ENCODE assay signal across 8 cellular contexts in the genomic region with DNA sequence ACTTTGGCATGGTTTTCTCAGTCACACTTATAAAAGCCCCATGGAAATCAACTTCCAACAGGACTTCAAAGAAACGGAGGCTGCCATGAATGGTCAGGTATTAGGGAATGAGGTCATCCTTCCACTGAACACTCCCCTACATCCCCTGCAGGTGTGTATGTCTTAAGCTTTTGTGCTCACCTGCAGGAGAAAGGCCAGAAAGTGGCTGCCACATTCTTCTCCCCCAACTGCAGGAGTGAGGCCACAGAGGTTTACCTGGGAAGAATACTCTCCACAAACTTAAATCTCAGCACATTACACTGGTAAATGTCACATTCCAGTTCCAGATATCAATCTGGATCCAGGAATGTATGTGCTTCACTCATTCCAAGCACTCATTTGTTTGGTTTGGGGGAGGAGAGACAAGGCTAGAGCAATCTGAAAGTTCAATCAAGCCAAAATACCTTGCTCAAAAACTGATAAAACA. TPM values are rescaled to one million over a fixed set of nuclear protein-coding genes. Genes with fewer than 3 reads are reported as not detected.
A peak's percentile ranks its signal among the peaks of the same experiment; 100 is the strongest.
DNase-seq lines count a peak whose midpoint lies in the region; ATAC-seq and TF ChIP-seq lines count a peak whose summit lies in the region.

No MANE protein-coding gene starts in this region.

- TF ChIP-seq CTCF in 22Rv1 (IDR thresholded peaks at IDR 0.05) (no peak), HCT116 (IDR thresholded peaks at IDR 0.05 in 2 of 3, conservative IDR thresholded peaks at IDR 0.05 in 1 of 3; ENCODE audit: borderline replicate concordance in 1 of 3, insufficient read depth in 1 of 3, low read depth in 2 of 3, low read length in 2 of 3) (no peak), lower lobe of right lung (IDR thresholded peaks at IDR 0.05) (no peak), esophagus squamous epithelium (IDR thresholded peaks at IDR 0.05) (no peak)

- peak overlapping the region; percentile 71 for H3K4me2 ChIP-seq in HCT116 (ENCODE audit: low read length)

- peak overlapping the region; percentile 67 for H3K27ac ChIP-seq in 22Rv1
- peak overlapping the region; percentile 73 for H3K27ac ChIP-seq in HCT116 (ENCODE audit: low read depth, low read length)
- H3K27ac ChIP-seq in lower lobe of right lung = peak overlapping the region; percentile 73
- peak overlapping the region in 2 of 4 donors; percentile 45 to 54 for H3K27ac ChIP-seq in esophagus squamous epithelium

- TF ChIP-seq RAD21 in HCT116 (IDR thresholded peaks at IDR 0.05; ENCODE audit: low read depth) = no peak

- no peaks in the 10 kb centered on the region for H4K20me1 ChIP-seq in HCT116 (ENCODE audit: insufficient read depth)

- 0 to 22% methylated on average over 1 of the region's 1 CpG for WGBS in esophagus squamous epithelium, 2 donors

- peak; percentile 83 for ATAC-seq in HCT116
- ATAC-seq in lower lobe of right lung = peak; percentile 29 to 61
- no peak for ATAC-seq in GM19467 (IDR thresholded peaks at IDR 0.05; ENCODE audit: unreplicated experiment)

- POLR2A ChIA-PET in HCT116 (lab: Charles Lee) = no interaction called here

- intact Hi-C loops in HCT116 (cut with micrococcal nuclease) (no loop called here), lower lobe of right lung (cut with DNase I) (no loop called here), esophagus squamous epithelium (cut with DNase I) (no loop called here)

- H3K9ac ChIP-seq in HCT116 (ENCODE audit: low read length) = peak overlapping the region; percentile 29; the same call in 1 of the 2 replicates

- TF ChIP-seq POLR2A in HCT116 (IDR thresholded peaks at IDR 0.05; ENCODE audit: borderline replicate concordance, extremely low read depth, insufficient read depth, insufficient read length) (no peak), esophagus squamous epithelium (IDR thresholded peaks at IDR 0.05) (no peak)

- H3K27me3 ChIP-seq in HCT116 (ENCODE audit: insufficient read depth, low read length) (no peaks in the 10 kb centered on the region), lower lobe of right lung (ENCODE audit: low read depth) (no peaks in the 10 kb centered on the region), esophagus squamous epithelium (no peaks in the 10 kb centered on the region)

- no peaks in the 10 kb centered on the region for H3K9me3 ChIP-seq in HCT116 (ENCODE audit: control insufficient read depth in 1 of 2, insufficient read depth in 1 of 2, low read depth in 1 of 2, low read length in 2 of 2)
- no peaks in the 10 kb centered on the region for H3K9me3 ChIP-seq in lower lobe of right lung
- H3K9me3 ChIP-seq in esophagus squamous epithelium = no peaks in the 10 kb centered on the region

- H3K79me2 ChIP-seq in HCT116 (ENCODE audit: insufficient read depth, low read length) = no peaks in the 10 kb centered on the region

- H3K4me3 ChIP-seq in HCT116 (replicated peaks in 1 of 2; ENCODE audit: low read depth in 1 of 2, low read length in 2 of 2) (peak overlapping the region in 1 of 2 experiments; percentile 38; a peak in 2 of 4 replicates), lower lobe of right lung (no peak overlapping the region), esophagus squamous epithelium (no peak overlapping the region)

- no TSS peak for BruUV-seq in HCT116 (replicated peaks; lab: Mats Ljungman, UMichigan)

- CTCF ChIA-PET in HCT116 (lab: Charles Lee) = no interaction called here

- no peaks in the 10 kb centered on the region for H3K36me3 ChIP-seq in HCT116 (ENCODE audit: control insufficient read depth in 1 of 2, insufficient read depth in 2 of 2, low read length in 2 of 2)
- no peaks in the 10 kb centered on the region for H3K36me3 ChIP-seq in lower lobe of right lung
- no peaks in the 10 kb centered on the region for H3K36me3 ChIP-seq in esophagus squamous epithelium

- no peak for DNase-seq in HCT116 (ENCODE audit: low read depth, low spot score)
- peak; percentile 23 for DNase-seq in astrocyte of the hippocampus (ENCODE audit: low read depth, low spot score)
- DNase-seq in lower lobe of right lung = no peak
- DNase-seq in activated CD8-positive, alpha-beta memory T cell treated with anti-CD3 and anti-CD28 coated beads, Interleukin-2, amount 50 U/mL, for 4 hours = no peak
- no peak for DNase-seq in esophagus squamous epithelium (lab: John Stamatoyannopoulos, UW)
- DNase-seq in NCI-H2171 (lab: John Stamatoyannopoulos, UW) = no peak

- peak overlapping the region; percentile 18 for H2AFZ ChIP-seq in HCT116 (ENCODE audit: low read depth, low read length, poor library complexity, severe bottlenecking)

- H3K4me1 ChIP-seq in HCT116 (ENCODE audit: control insufficient read depth in 1 of 2, insufficient read depth in 2 of 2, low read length in 2 of 2) (peaks cover 18 to 24% of the 10 kb centered on the region in 2 experiments), lower lobe of right lung (peaks cover 15% of the 10 kb centered on the region), esophagus squamous epithelium (peaks cover 0 to 23% (median 8%) of the 10 kb centered on the region in 3 donors)

- RAD21 ChIA-PET in HCT116 (lab: Charles Lee; ENCODE audit: low non-redundant PET in 1 of 2, low total read pairs in 2 of 2, uncharacterized antibody in 2 of 2, unreplicated experiment in 2 of 2) = no interaction called here

- no peaks in the 10 kb centered on the region for H3K9me2 ChIP-seq in HCT116 (ENCODE audit: insufficient read depth)

TF ChIP-seq in HCT116, 20 proteins besides CTCF, POLR2A, EP300 and RAD21:
- TF ChIP-seq CEBPB (IDR thresholded peaks at IDR 0.05; ENCODE audit: low read depth) = no peak
- peak; percentile 77 for TF ChIP-seq TCF7L2 (IDR thresholded peaks at IDR 0.05; ENCODE audit: borderline replicate concordance, extremely low read depth, insufficient read depth, insufficient read length)
- TF ChIP-seq SP1 (IDR thresholded peaks at IDR 0.05; ENCODE audit: low read depth) = 0 out of 2 replicates have a peak, but pooled peaks have one; percentile 17

RNA-seq across cellular contexts. Expression of gene FAM9C, which starts 15.5 kb away (rescaled TPM):
- total RNA-seq in HCT116 (2021; ENCODE audit: unreplicated experiment) = not detected
- not detected in 2 replicates for polyA plus RNA-seq in HCT116 (2012)
- total RNA-seq in lower lobe of right lung = not detected
- total RNA-seq in esophagus squamous epithelium = not detected

RNA-seq across cellular contexts. Expression of gene TMSB4X, which starts 54.0 kb away (rescaled TPM):
- total RNA-seq in HCT116 (2021; ENCODE audit: unreplicated experiment) = 407 TPM
- 702 and 898 TPM in 2 replicates for polyA plus RNA-seq in HCT116 (2012)
- 4,922 TPM for total RNA-seq in lower lobe of right lung
- total RNA-seq in esophagus squamous epithelium = 1,000 to 10,000 TPM in 2 of 4 donors, 100 to 1,000 TPM in 2; 435 to 1,751 (median 1,260) TPM
